ENCODE assay signal across 23 cellular contexts in the genomic region with DNA sequence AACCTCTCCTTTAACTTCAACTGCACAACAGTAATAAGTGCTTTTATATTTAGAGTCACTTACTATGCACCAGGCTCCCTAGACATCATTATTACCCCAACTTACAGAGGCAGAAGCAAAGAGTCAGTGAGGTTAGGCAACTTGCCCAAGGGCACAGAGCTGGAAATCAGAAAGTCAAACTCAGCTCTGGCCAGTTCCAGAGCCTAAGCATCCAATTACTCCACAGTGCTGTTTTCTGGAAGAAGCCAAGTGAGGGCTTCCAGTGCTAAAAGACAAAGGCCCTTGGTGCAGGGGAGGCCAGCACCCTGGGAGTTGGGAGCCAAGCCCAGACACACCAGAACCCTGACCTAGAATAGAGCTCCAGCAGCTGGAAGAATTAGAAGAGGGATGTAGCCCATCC.
"Had no signal": no experiment of that assay in that cellular context is flagged by ENCODE, and none has a peak within 500 bp of the region (broad histone marks: within the 10 kb centered on the region; RNA-seq: fewer than 3 reads in every experiment).

No MANE protein-coding gene starts in this region.

- FAIRE-seq: astrocyte, TTC549 had no signal

- DNase-seq: activated CD4-positive, alpha-beta memory T cell treated with anti-CD3 and anti-CD28 coated beads, Interleukin-2, amount 10 ng/mL, durations not matched to agents 7 days and 5 days; activated CD4-positive, alpha-beta T cell treated with anti-CD3 and anti-CD28 coated beads for 36 hours; activated CD4-positive, alpha-beta T cell treated with anti-CD3 and anti-CD28 coated beads, Interleukin-2, amount 50 U/mL, for 1 hour; activated gamma-delta T cell; activated naive CD4-positive, alpha-beta T cell treated with anti-CD3 and anti-CD28 coated beads for 36 hours; activated T-cell treated with anti-CD3 and anti-CD28 coated beads for 4 hours; activated T-cell treated with anti-CD3 and anti-CD28 coated beads, Interleukin-2, amount 50 U/mL, for 48 hours; Karpas-422; MM.1S; NCI-H1105; NCI-H1436; NCI-H1694 treated with DMSO at 0.1 percent for 48 hours; NCI-H2029 treated with DMSO at 0.1 percent for 48 hours; NCI-H446; NCI-H524; SIG-M5; T-cell; T-helper 2 cell; T1000; WERI-Rb-1 had no signal

- H3K27ac ChIP-seq: WERI-Rb-1 had no signal

- ATAC-seq: activated CD4-positive, alpha-beta T cell treated with anti-CD3 and anti-CD28 coated beads for 36 hours; activated T-helper 17 cell treated with anti-CD3 and anti-CD28 coated beads, Interleukin-2, amount 50 U/mL, for 72 hours; T-cell had no signal
